8 cellular contexts compared by ENCODE assay signal in the genomic region with DNA sequence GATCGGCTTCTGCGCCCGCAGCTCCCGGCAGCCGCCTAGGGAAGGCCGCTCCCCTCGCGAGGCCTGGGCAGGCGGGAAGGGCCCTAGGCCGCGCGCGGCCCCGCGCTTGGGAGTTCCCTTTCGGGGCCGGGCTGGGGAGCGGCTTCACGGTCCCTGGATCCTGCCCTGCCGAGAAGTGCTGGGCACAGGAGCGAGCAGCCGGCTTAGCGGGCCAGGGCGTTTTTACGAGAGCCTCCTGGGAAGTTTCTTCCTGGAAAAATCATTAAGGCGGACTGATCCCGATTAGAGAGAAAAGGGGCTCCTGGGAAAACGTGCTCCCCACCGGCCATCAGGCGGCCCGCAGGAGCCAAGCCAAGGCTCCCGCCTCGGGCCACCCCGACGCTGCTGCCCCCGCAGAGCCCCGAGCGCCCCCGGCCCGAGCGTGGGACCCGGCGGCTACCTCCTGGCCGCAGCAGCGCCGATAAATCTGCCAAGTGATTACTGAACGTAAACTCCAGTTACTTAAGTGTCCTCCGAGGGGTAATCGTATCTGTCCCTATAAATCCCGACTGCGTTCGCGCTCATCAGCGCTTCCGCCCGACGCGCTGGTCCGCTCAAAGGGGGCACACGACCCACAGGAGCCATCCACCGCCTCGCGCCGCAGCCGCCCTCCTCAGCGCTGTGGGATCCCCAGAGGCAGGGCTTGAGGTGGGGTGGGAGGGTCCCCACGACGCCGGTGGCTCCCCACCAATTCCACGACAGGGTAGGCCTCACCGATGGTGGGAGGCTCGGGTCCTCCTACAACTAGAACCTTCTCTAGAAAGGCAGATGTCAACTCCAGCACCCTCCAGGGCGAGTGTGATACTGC. TPM values are rescaled to one million over a fixed set of nuclear protein-coding genes. Genes with fewer than 3 reads are reported as not detected.
DNase-seq lines count a peak whose midpoint lies in the region; ATAC-seq and TF ChIP-seq lines count a peak whose summit lies in the region.
"Had no signal": no experiment of that assay in that cellular context is flagged by ENCODE, and none has a peak within 500 bp of the region (broad histone marks: within the 10 kb centered on the region; RNA-seq: fewer than 3 reads in every experiment).

No MANE protein-coding gene starts in this region.

- peaks cover 67% of the 10 kb centered on the region for H3K27me3 Mint-ChIP-seq in T-helper 17 cell

- H3K9ac ChIP-seq in skeletal muscle satellite cell (ENCODE audit: low read depth, low read length): no peak overlapping the region

- H3K4me2 ChIP-seq in skeletal muscle satellite cell (ENCODE audit: low read length): peak overlapping the region; percentile 62

- peak overlapping the region; percentile 76 for H3K4me3 Mint-ChIP-seq in T-helper 17 cell

- H3K36me3 ChIP-seq in HAP-1 (replicated peaks) (peaks cover 18% of the 10 kb centered on the region), cardiac muscle cell (no peaks in the 10 kb centered on the region), skeletal muscle satellite cell (ENCODE audit: insufficient read depth, low read length) (no peaks in the 10 kb centered on the region)

- no peak for TF ChIP-seq CTCF in cardiac muscle cell (IDR thresholded peaks at IDR 0.05; ENCODE audit: low read depth, low read length)

- H3K4me1 ChIP-seq in HAP-1: peaks cover 12% of the 10 kb centered on the region; the same call in 1 of the 2 replicates
- no peaks in the 10 kb centered on the region for H3K4me1 ChIP-seq in cardiac muscle cell (ENCODE audit: low read depth)
- H3K4me1 ChIP-seq in skeletal muscle satellite cell (ENCODE audit: control insufficient read depth, insufficient read depth, low read length): peaks cover 4% of the 10 kb centered on the region

- in situ Hi-C loops in HAP-1 (cut with MboI; ENCODE audit: low sequenced_read_pairs): no loop called here

- DNase-seq in HAP-1 (ENCODE audit: low spot score in 2 of 2) (peak in 1 of 2 experiments; percentile 55), T-helper 17 cell (no peak), cardiac muscle cell (ENCODE audit: low read depth in 1 of 2, low spot score in 1 of 2) (peak in 1 of 2 donors; percentile 62), activated gamma-delta T cell treated with Interleukin-2 at 50 U/mL for 16 hours (no peak), NCI-H2081 (lab: John Stamatoyannopoulos, UW) (no peak)
- DNase-seq: activated CD4-positive, CD25-positive, alpha-beta regulatory T cell treated with anti-CD3 and anti-CD28 coated beads, Interleukin-2, amount 50 U/mL, for 72 hours had no signal

- H3K4me1 Mint-ChIP-seq in T-helper 17 cell: peaks cover 18% of the 10 kb centered on the region

- H3K27ac ChIP-seq in cardiac muscle cell: no peak overlapping the region

- peak overlapping the region; percentile 91 for H3K27ac Mint-ChIP-seq in T-helper 17 cell

- peaks cover 4% of the 10 kb centered on the region for H3K36me3 Mint-ChIP-seq in T-helper 17 cell (ENCODE audit: low read depth)

- H3K9me3 ChIP-seq in HAP-1 (no peaks in the 10 kb centered on the region), T-helper 17 cell (ENCODE audit: control insufficient read depth, low read length, poor library complexity, severe bottlenecking) (peaks cover 10% of the 10 kb centered on the region), cardiac muscle cell (ENCODE audit: low read depth) (no peaks in the 10 kb centered on the region), skeletal muscle satellite cell (replicated peaks; ENCODE audit: low read length) (peaks cover 7% of the 10 kb centered on the region)

- H3K4me3 ChIP-seq in HAP-1 (peak overlapping the region; percentile 59), cardiac muscle cell (peak overlapping the region; percentile 41), skeletal muscle satellite cell (ENCODE audit: low read length) (no peak overlapping the region)

- ATAC-seq in T-helper 17 cell (no peak), GM21390 (IDR thresholded peaks at IDR 0.05; ENCODE audit: unreplicated experiment) (no peak)

- H3K27me3 ChIP-seq in HAP-1 (ENCODE audit: low read depth) (no peaks in the 10 kb centered on the region), cardiac muscle cell (peaks cover 85% of the 10 kb centered on the region), skeletal muscle satellite cell (ENCODE audit: control insufficient read depth, insufficient read depth, low read length) (peaks cover 91% of the 10 kb centered on the region)

RNA-seq across cellular contexts. Expression of gene ZIC5, which starts 2.8 kb away (rescaled TPM):
- total RNA-seq in T-helper 17 cell: not detected
- 0.56 and 0.69 TPM in 2 replicates for total RNA-seq in cardiac muscle cell
- polyA plus RNA-seq in cardiac muscle cell: 0.22 and 0.85 TPM in 2 replicates
- not detected in 2 replicates for total RNA-seq in skeletal muscle satellite cell (2012; rRNA removed)

RNA-seq across cellular contexts. Expression of gene ZIC2, which starts 12.8 kb away (rescaled TPM):
- total RNA-seq in T-helper 17 cell (not detected), cardiac muscle cell (0.06 and 0.11 TPM in 2 replicates)
- polyA plus RNA-seq in cardiac muscle cell: 0.21 TPM in 1 of 2 replicates, not detected in the other
- total RNA-seq in skeletal muscle satellite cell (2012; rRNA removed): not detected in 2 replicates
